ENCODE assay signal across 21 cellular contexts in genomic region chr4:89939464-89939863, GRCh38.
A peak's percentile ranks its signal among the peaks of the same experiment; 100 is the strongest.
DNase-seq lines count a peak whose midpoint lies in the region; ATAC-seq and TF ChIP-seq lines count a peak whose summit lies in the region.
"Had no signal": no experiment of that assay in that cellular context is flagged by ENCODE, and none has a peak within 500 bp of the region (broad histone marks: within the 10 kb centered on the region; RNA-seq: fewer than 3 reads in every experiment).

No MANE protein-coding gene starts in this region.

- no peaks in the 10 kb centered on the region for H3K9me3 ChIP-seq in HEK293 (ENCODE audit: control insufficient read depth, insufficient read depth, low read depth, low read length)
- H3K9me3 ChIP-seq: body of pancreas had no signal

- H3K4me3 ChIP-seq in HEK293 (ENCODE audit: low read depth, low read length): no peak overlapping the region
- H3K4me3 ChIP-seq: body of pancreas, GM23248 had no signal

- H3K9me3 Mint-ChIP-seq in nephron: no peaks in the 10 kb centered on the region
- H3K9me3 Mint-ChIP-seq in activated naive CD4-positive, alpha-beta T cell treated with anti-CD3 and anti-CD28 coated beads, Interleukin-2, amount 10 ng/mL, durations not matched to agents 7 days and 5 days: no peaks in the 10 kb centered on the region
- H3K9me3 Mint-ChIP-seq: activated CD4-positive, alpha-beta memory T cell treated with anti-CD3 and anti-CD28 coated beads, Interleukin-2, amount 10 ng/mL, durations not matched to agents 7 days and 5 days; activated naive CD4-positive, alpha-beta T cell treated with anti-CD3 and anti-CD28 coated beads, Interleukin-2, amount 50 U/mL, for 72 hours; activated T-cell treated with anti-CD3 and anti-CD28 coated beads, Interleukin-2, amount 50 U/mL, for 4 hours; IgD-negative memory B cell; stimulated activated naive CD8-positive, alpha-beta T cell treated with anti-CD3 and anti-CD28 coated beads, Interleukin-15, amount 100 ng/mL, for 72 hours had no signal

- no peak overlapping the region for H3K4me3 Mint-ChIP-seq in nephron
- H3K4me3 Mint-ChIP-seq in activated naive CD4-positive, alpha-beta T cell treated with anti-CD3 and anti-CD28 coated beads, Interleukin-2, amount 10 ng/mL, durations not matched to agents 7 days and 5 days: no peak overlapping the region
- H3K4me3 Mint-ChIP-seq: activated CD4-positive, alpha-beta memory T cell treated with anti-CD3 and anti-CD28 coated beads, Interleukin-2, amount 10 ng/mL, durations not matched to agents 7 days and 5 days; activated T-cell treated with anti-CD3 and anti-CD28 coated beads, Interleukin-2, amount 50 U/mL, for 4 hours; IgD-negative memory B cell; mesothelial cell of epicardium; stimulated activated naive CD8-positive, alpha-beta T cell treated with anti-CD3 and anti-CD28 coated beads, Interleukin-15, amount 100 ng/mL, for 72 hours had no signal

- CTCF ChIA-PET in HEK293 (lab: Yijun Ruan, JAX): no interaction called here
- CTCF ChIA-PET in activated naive CD4-positive, alpha-beta T cell treated with anti-CD3 and anti-CD28 coated beads, Interleukin-2, amount 10 ng/mL, durations not matched to agents 7 days and 5 days (lab: Charles Lee): no interaction called here

- no peaks in the 10 kb centered on the region for H3K27me3 Mint-ChIP-seq in nephron (ENCODE audit: low read depth)
- H3K27me3 Mint-ChIP-seq in activated naive CD4-positive, alpha-beta T cell treated with anti-CD3 and anti-CD28 coated beads, Interleukin-2, amount 10 ng/mL, durations not matched to agents 7 days and 5 days: no peaks in the 10 kb centered on the region
- H3K27me3 Mint-ChIP-seq: stimulated activated naive CD8-positive, alpha-beta T cell treated with anti-CD3 and anti-CD28 coated beads, Interleukin-15, amount 100 ng/mL, for 72 hours had no signal

- H3K4me1 ChIP-seq in HEK293 (ENCODE audit: control insufficient read depth, insufficient read depth, low read length): no peaks in the 10 kb centered on the region
- H3K4me1 ChIP-seq: body of pancreas had no signal

- no peak overlapping the region for H3K27ac ChIP-seq in HEK293 (ENCODE audit: extremely low read depth, low read depth, low read length)
- H3K27ac ChIP-seq: body of pancreas, C4-2B, GM23248 had no signal

- POLR2A ChIA-PET in HEK293 (lab: Yijun Ruan, JAX): no interaction called here

- ATAC-seq in GM21447 (IDR thresholded peaks at IDR 0.05; ENCODE audit: unreplicated experiment): no peak
- ATAC-seq: activated naive CD4-positive, alpha-beta T cell treated with anti-CD3 and anti-CD28 coated beads, Interleukin-2, amount 50 U/mL, for 72 hours; activated T-cell treated with anti-CD3 and anti-CD28 coated beads, Interleukin-2, amount 50 U/mL, for 4 hours; body of pancreas; left colon; stimulated activated naive CD8-positive, alpha-beta T cell treated with anti-CD3 and anti-CD28 coated beads, Interleukin-15, amount 100 ng/mL, for 72 hours had no signal

- peak overlapping the region in 2 of 3 experiments; percentile 13 to 36 for H3K27ac Mint-ChIP-seq in nephron
- H3K27ac Mint-ChIP-seq in activated naive CD4-positive, alpha-beta T cell treated with anti-CD3 and anti-CD28 coated beads, Interleukin-2, amount 10 ng/mL, durations not matched to agents 7 days and 5 days: no peak overlapping the region
- H3K27ac Mint-ChIP-seq: activated CD4-positive, alpha-beta memory T cell treated with anti-CD3 and anti-CD28 coated beads, Interleukin-2, amount 10 ng/mL, durations not matched to agents 7 days and 5 days; activated naive CD4-positive, alpha-beta T cell treated with anti-CD3 and anti-CD28 coated beads, Interleukin-2, amount 50 U/mL, for 72 hours; IgD-negative memory B cell; mesothelial cell of epicardium; stimulated activated naive CD8-positive, alpha-beta T cell treated with anti-CD3 and anti-CD28 coated beads, Interleukin-15, amount 100 ng/mL, for 72 hours had no signal

- H3K36me3 ChIP-seq in HEK293 (ENCODE audit: control insufficient read depth in 2 of 2, insufficient read depth in 1 of 2, low read length in 2 of 2): no peaks in the 10 kb centered on the region

- DNase-seq in NCI-H2171 treated with DMSO at 0.1 percent for 48 hours (lab: John Stamatoyannopoulos, UW) (peak; percentile 43), NCI-H2171 (lab: John Stamatoyannopoulos, UW) (no peak), NCI-H2196 treated with DMSO at 0.1 percent for 48 hours (lab: John Stamatoyannopoulos, UW; ENCODE audit: unreplicated experiment) (peak; percentile 24)
- DNase-seq in activated CD4-positive, alpha-beta T cell treated with anti-CD3 and anti-CD28 coated beads for 4 hours: no peak
- no peak for DNase-seq in activated naive CD4-positive, alpha-beta T cell treated with anti-CD3 and anti-CD28 coated beads, Interleukin-2, amount 10 ng/mL, durations not matched to agents 7 days and 5 days
- DNase-seq: activated CD4-positive, alpha-beta memory T cell treated with anti-CD3 and anti-CD28 coated beads, Interleukin-2, amount 10 ng/mL, durations not matched to agents 7 days and 5 days; activated T-cell treated with anti-CD3 and anti-CD28 coated beads, Interleukin-2, amount 50 U/mL, for 4 hours; cortex of kidney; GM23248; NK-92 treated with Interleukin-12 subunit alpha and Interleukin-12 subunit beta, amount 100 ng/mL, for 24 hours; stimulated activated naive CD8-positive, alpha-beta T cell treated with anti-CD3 and anti-CD28 coated beads, Interleukin-15, amount 100 ng/mL, for 72 hours; SW 1271 had no signal

- TF ChIP-seq CTCF in HEK293 (tag by site-specific recombination; IDR thresholded peaks at IDR 0.05) (no peak), nephron (IDR thresholded peaks at IDR 0.05; ENCODE audit: unreplicated experiment in 3 of 3) (no peak)

- no peaks in the 10 kb centered on the region for H3K36me3 Mint-ChIP-seq in nephron (ENCODE audit: low read depth)
- no peaks in the 10 kb centered on the region for H3K36me3 Mint-ChIP-seq in activated naive CD4-positive, alpha-beta T cell treated with anti-CD3 and anti-CD28 coated beads, Interleukin-2, amount 10 ng/mL, durations not matched to agents 7 days and 5 days
- H3K36me3 Mint-ChIP-seq: activated naive CD4-positive, alpha-beta T cell treated with anti-CD3 and anti-CD28 coated beads, Interleukin-2, amount 50 U/mL, for 72 hours; IgD-negative memory B cell; mesothelial cell of epicardium had no signal

- H3K4me1 Mint-ChIP-seq in nephron: peaks cover 8% of the 10 kb centered on the region
- no peaks in the 10 kb centered on the region for H3K4me1 Mint-ChIP-seq in activated naive CD4-positive, alpha-beta T cell treated with anti-CD3 and anti-CD28 coated beads, Interleukin-2, amount 10 ng/mL, durations not matched to agents 7 days and 5 days
- H3K4me1 Mint-ChIP-seq: activated CD4-positive, alpha-beta memory T cell treated with anti-CD3 and anti-CD28 coated beads, Interleukin-2, amount 10 ng/mL, durations not matched to agents 7 days and 5 days; IgD-negative memory B cell; stimulated activated naive CD8-positive, alpha-beta T cell treated with anti-CD3 and anti-CD28 coated beads, Interleukin-15, amount 100 ng/mL, for 72 hours had no signal

TF ChIP-seq in HEK293, 187 proteins besides CTCF, POLR2A, EP300 and RAD21:
- 0 out of 2 replicates have a peak, but pooled peaks have one; percentile 16 for TF ChIP-seq ZBTB6 (tag by site-specific recombination; IDR thresholded peaks at IDR 0.05)
- no peak for TF ChIP-seq ZNF140 (tag by site-specific recombination; IDR thresholded peaks at IDR 0.05)
- TF ChIP-seq KLF9 (tag by site-specific recombination; IDR thresholded peaks at IDR 0.05; ENCODE audit: low read depth): no peak
- no peak for TF ChIP-seq ZNF791 (tag by site-specific recombination; IDR thresholded peaks at IDR 0.05)
- no peak for TF ChIP-seq KLF8 (tag by site-specific recombination; IDR thresholded peaks at IDR 0.05)
- TF ChIP-seq ZNF629 (tag by site-specific recombination; IDR thresholded peaks at IDR 0.05): no peak
- TF ChIP-seq ZNF416 (tag by site-specific recombination; IDR thresholded peaks at IDR 0.05): no peak
TF ChIP-seq in HEK293: peak in this region for 1.

Comparison
In these comparisons a context has a peak if more than half of its experiments do, and no peak if none do; other contexts are left out.
1. DNase-seq: peak in NCI-H2171 treated with DMSO at 0.1 percent for 48 hours (single experiment) and NCI-H2196 treated with DMSO at 0.1 percent for 48 hours (single experiment); none in NCI-H2171 (single experiment), activated CD4-positive, alpha-beta T cell treated with anti-CD3 and anti-CD28 coated beads for 4 hours (0 of 2) and activated naive CD4-positive, alpha-beta T cell treated with anti-CD3 and anti-CD28 coated beads, Interleukin-2, amount 10 ng/mL, durations not matched to agents 7 days and 5 days (single experiment).